Comparison of ENCODE assay signal across 14 cellular contexts in the genomic region with DNA sequence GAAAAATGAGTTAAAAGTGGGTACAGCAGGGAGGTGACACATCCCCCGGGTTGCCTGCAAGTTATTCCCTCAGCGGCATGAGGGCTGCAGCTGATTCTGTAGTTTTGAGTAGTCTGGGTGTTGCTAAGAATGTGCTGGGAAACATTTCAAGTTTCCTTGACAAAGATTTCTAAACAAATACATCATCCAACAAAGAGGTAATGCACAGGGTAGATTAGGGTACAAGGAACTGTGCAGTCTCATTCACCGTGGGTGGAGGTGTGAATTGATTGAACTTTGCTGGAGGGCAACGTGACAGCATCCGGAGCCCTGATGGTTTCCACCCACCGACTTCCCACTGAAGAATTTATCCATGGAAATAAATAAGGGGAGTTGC. TPM values are rescaled to one million over a fixed set of nuclear protein-coding genes. Genes with fewer than 3 reads are reported as not detected.
A peak's percentile ranks its signal among the peaks of the same experiment; 100 is the strongest.
DNase-seq lines count a peak whose midpoint lies in the region; ATAC-seq and TF ChIP-seq lines count a peak whose summit lies in the region.
"Had no signal": no experiment of that assay in that cellular context is flagged by ENCODE, and none has a peak within 500 bp of the region (broad histone marks: within the 10 kb centered on the region; RNA-seq: fewer than 3 reads in every experiment).

No MANE protein-coding gene starts in this region.

- H2AFZ ChIP-seq in trophoblast cell (ENCODE audit: insufficient read depth, low read length, poor library complexity) = no peak overlapping the region

- WGBS in trophoblast cell (ENCODE audit: extremely low coverage, insufficient coverage, insufficient read length) = no CpG with 5 or more reads among the region's 6 CpGs

- H2BK120ac ChIP-seq in trophoblast cell (ENCODE audit: insufficient read depth, low read length, poor library complexity) = no peak overlapping the region

- TF ChIP-seq CTCF in epithelial cell of esophagus (IDR thresholded peaks at IDR 0.05; ENCODE audit: insufficient read depth, low read depth, low read length, missing control alignments) = no peak

- no peak overlapping the region for H3K4me2 ChIP-seq in trophoblast cell (ENCODE audit: low read length)

- H3K9ac ChIP-seq in trophoblast cell (ENCODE audit: low read length) = no peak overlapping the region

- H3K18ac ChIP-seq in trophoblast cell (ENCODE audit: low read length) = no peak overlapping the region

- no peak overlapping the region for H3K27ac ChIP-seq in trophoblast cell (ENCODE audit: low read depth, low read length)
- H3K27ac ChIP-seq: transverse colon had no signal

- peaks cover 0 to 7% of the 10 kb centered on the region in 2 experiments for H3K4me1 ChIP-seq in trophoblast cell (ENCODE audit: control insufficient read depth in 1 of 2, insufficient read depth in 2 of 2, low read length in 2 of 2)

- H2BK5ac ChIP-seq in trophoblast cell (ENCODE audit: low read depth, low read length, poor library complexity) = no peak overlapping the region

- no peaks in the 10 kb centered on the region for H3K27me3 ChIP-seq in MG63
- no peaks in the 10 kb centered on the region for H3K27me3 ChIP-seq in trophoblast cell (ENCODE audit: insufficient read depth, low read length)
- H3K27me3 ChIP-seq: transverse colon had no signal

- no peak overlapping the region for H4K8ac ChIP-seq in trophoblast cell (ENCODE audit: low read depth, low read length)

- no peak overlapping the region for H3K4ac ChIP-seq in trophoblast cell (ENCODE audit: low read depth, low read length)

- no peak overlapping the region for H4K91ac ChIP-seq in trophoblast cell (ENCODE audit: low read depth, low read length)

- no peak overlapping the region for H2AK5ac ChIP-seq in trophoblast cell (ENCODE audit: low read length)

- no peak overlapping the region for H4K12ac ChIP-seq in trophoblast cell (ENCODE audit: low read depth, low read length)

- DNase-seq in activated CD8-positive, alpha-beta memory T cell treated with anti-CD3 and anti-CD28 coated beads for 24 hours = peak; percentile 46
- no peak for DNase-seq in activated CD8-positive, alpha-beta memory T cell treated with anti-CD3 and anti-CD28 coated beads, Interleukin-2, amount 50 U/mL, for 4 hours
- DNase-seq in MG63 (peak; percentile 74), epithelial cell of esophagus (ENCODE audit: low read depth) (peak; percentile 28), trophoblast cell (peak; percentile 35 to 63), NOMO-1 treated with dmso at 0.1 percent for 144 hours (lab: John Stamatoyannopoulos, UW; ENCODE audit: unreplicated experiment) (no peak), DMS153 (lab: John Stamatoyannopoulos, UW) (no peak)
- DNase-seq: activated naive CD4-positive, alpha-beta T cell treated with anti-CD3 and anti-CD28 coated beads, Interleukin-2, amount 50 U/mL, for 16 hours; hippocampal formation; NCI-H1105 treated with DMSO at 0.1 percent for 48 hours; NCI-H526 treated with DMSO at 0.1 percent for 48 hours; SHP77 treated with DMSO at 0.1 percent for 48 hours; transverse colon had no signal

- no peak overlapping the region for H3K14ac ChIP-seq in trophoblast cell (ENCODE audit: low read length)

- H3K4me3 ChIP-seq in MG63 (no peak overlapping the region), epithelial cell of esophagus (ENCODE audit: low read length) (no peak overlapping the region), trophoblast cell (ENCODE audit: low read depth, low read length) (no peak overlapping the region)
- H3K4me3 ChIP-seq: transverse colon had no signal

- no peak overlapping the region for H2BK12ac ChIP-seq in trophoblast cell (ENCODE audit: low read length)

- no peaks in the 10 kb centered on the region for H3K79me2 ChIP-seq in trophoblast cell (ENCODE audit: control insufficient read depth, insufficient read depth, low read length, poor library complexity)

- no peaks in the 10 kb centered on the region for H3K9me3 ChIP-seq in MG63
- H3K9me3 ChIP-seq in trophoblast cell (ENCODE audit: insufficient read depth, low read depth, low read length) = no peaks in the 10 kb centered on the region
- H3K9me3 ChIP-seq: transverse colon had no signal

- H3K23ac ChIP-seq in trophoblast cell (ENCODE audit: low read length) = no peak overlapping the region

- H3K79me1 ChIP-seq in trophoblast cell (ENCODE audit: low read length) = peaks cover 2% of the 10 kb centered on the region

- no peak for ATAC-seq in GM18519 (IDR thresholded peaks at IDR 0.05; ENCODE audit: low FRiP score, unreplicated experiment)

- H3K36me3 ChIP-seq in MG63 = no peaks in the 10 kb centered on the region
- no peaks in the 10 kb centered on the region for H3K36me3 ChIP-seq in trophoblast cell (ENCODE audit: control insufficient read depth in 1 of 2, insufficient read depth in 2 of 2, low read length in 2 of 2)
- H3K36me3 ChIP-seq: transverse colon had no signal

RNA-seq across cellular contexts. Expression of gene CASS4, which starts 21.8 kb away (rescaled TPM):
- total RNA-seq in MG63 (2014; rRNA removed; shearing (Covaris generic); ENCODE audit: low replicate concordance) = 0.07 and 0.25 TPM in 2 replicates
- polyA plus RNA-seq in trophoblast cell (2013) = 0.22 and 0.29 TPM in 2 replicates

RNA-seq across cellular contexts. Expression of gene RTF2, which starts 34.6 kb away (rescaled TPM):
- 163 and 171 TPM in 2 replicates for total RNA-seq in MG63 (2014; rRNA removed; shearing (Covaris generic); ENCODE audit: low replicate concordance)
- polyA plus RNA-seq in trophoblast cell (2013) = 61.2 and 61.7 TPM in 2 replicates

RNA-seq across cellular contexts. Expression of gene CSTF1, which starts 41.4 kb away (rescaled TPM):
- total RNA-seq in MG63 (2014; rRNA removed; shearing (Covaris generic); ENCODE audit: low replicate concordance) = 68.6 and 135 TPM in 2 replicates
- 29.1 and 30.3 TPM in 2 replicates for polyA plus RNA-seq in trophoblast cell (2013)

RNA-seq across cellular contexts. Expression of gene AURKA, which starts 41.9 kb away (rescaled TPM):
- 86.4 and 130 TPM in 2 replicates for total RNA-seq in MG63 (2014; rRNA removed; shearing (Covaris generic); ENCODE audit: low replicate concordance)
- polyA plus RNA-seq in trophoblast cell (2013) = 77.5 and 77.9 TPM in 2 replicates

Comparison
In these comparisons a context has a peak if more than half of its experiments do, and no peak if none do; other contexts are left out.
1. DNase-seq: peak in activated CD8-positive, alpha-beta memory T cell treated with anti-CD3 and anti-CD28 coated beads for 24 hours (single experiment), MG63 (single experiment), epithelial cell of esophagus (single experiment) and trophoblast cell (2 of 2); none in activated CD8-positive, alpha-beta memory T cell treated with anti-CD3 and anti-CD28 coated beads, Interleukin-2, amount 50 U/mL, for 4 hours (single experiment), NOMO-1 treated with dmso at 0.1 percent for 144 hours (single experiment) and DMS153 (single experiment).